10 cellular contexts compared by ENCODE assay signal in genomic region chr13:26325876-26326275, GRCh38.
DNase-seq lines count a peak whose midpoint lies in the region; ATAC-seq, FAIRE-seq and TF ChIP-seq lines count a peak whose summit lies in the region.
"Had no signal": no experiment of that assay in that cellular context is flagged by ENCODE, and none has a peak within 500 bp of the region (broad histone marks: within the 10 kb centered on the region; RNA-seq: fewer than 3 reads in every experiment).

No MANE protein-coding gene starts in this region.

- no peak overlapping the region for H3K9ac ChIP-seq in endothelial cell of umbilical vein (replicated peaks; ENCODE audit: extremely low read depth, insufficient read depth, low read length)

- DNase-seq in GM10266 (ENCODE audit: extremely low spot score): peak; percentile 16
- no peak for DNase-seq in endothelial cell of umbilical vein (ENCODE audit: low read depth, low spot score)
- DNase-seq in osteocyte (ENCODE audit: extremely low spot score, unreplicated experiment): no peak
- DNase-seq in iPS-NIHi11 (ENCODE audit: low spot score): no peak
- no peak for DNase-seq in T-cell
- DNase-seq: SJCRH30 had no signal

- H3K4me1 Mint-ChIP-seq in stimulated activated memory B cell treated with anti-CD40 and anti-IgM and Interleukin-4, amounts not matched to agents 10 μg/mL and 1 μg/mL and 100 μg/mL, for 72 hours: peaks cover 67% of the 10 kb centered on the region
- H3K4me1 Mint-ChIP-seq in osteocyte (ENCODE audit: unreplicated experiment) (peaks cover 22% of the 10 kb centered on the region), T-cell (peaks cover 70 to 76% (median 71%) of the 10 kb centered on the region in 3 donors)

- TF ChIP-seq POLR2A in endothelial cell of umbilical vein (IDR thresholded peaks at IDR 0.05; ENCODE audit: low read depth, low read length): no peak

- H3K27ac Mint-ChIP-seq in stimulated activated memory B cell treated with anti-CD40 and anti-IgM and Interleukin-4, amounts not matched to agents 10 μg/mL and 1 μg/mL and 100 μg/mL, for 72 hours: no peak overlapping the region
- H3K27ac Mint-ChIP-seq in osteocyte (ENCODE audit: unreplicated experiment) (no peak overlapping the region), T-cell (no peak overlapping the region)
- H3K27ac Mint-ChIP-seq: B cell had no signal

- no peaks in the 10 kb centered on the region for H3K9me1 ChIP-seq in endothelial cell of umbilical vein (replicated peaks; ENCODE audit: control insufficient read depth, extremely low read depth, insufficient read depth, low read length)

- no TSS peak for BruUV-seq in endothelial cell of umbilical vein (replicated peaks; lab: Mats Ljungman, UMichigan)

- CTCF ChIA-PET in endothelial cell of umbilical vein (lab: Charles Lee) (no interaction called here), T-cell (lab: Charles Lee) (no interaction called here)

- no peaks in the 10 kb centered on the region for H3K27me3 Mint-ChIP-seq in stimulated activated memory B cell treated with anti-CD40 and anti-IgM and Interleukin-4, amounts not matched to agents 10 μg/mL and 1 μg/mL and 100 μg/mL, for 72 hours
- no peaks in the 10 kb centered on the region for H3K27me3 Mint-ChIP-seq in osteocyte (ENCODE audit: unreplicated experiment)
- no peaks in the 10 kb centered on the region for H3K27me3 Mint-ChIP-seq in T-cell
- H3K27me3 Mint-ChIP-seq: B cell had no signal

- peaks cover 10% of the 10 kb centered on the region for H4K20me1 ChIP-seq in endothelial cell of umbilical vein (replicated peaks; ENCODE audit: control insufficient read depth, extremely low read depth, insufficient read depth, low read length)

- no peak overlapping the region for H3K4me3 Mint-ChIP-seq in stimulated activated memory B cell treated with anti-CD40 and anti-IgM and Interleukin-4, amounts not matched to agents 10 μg/mL and 1 μg/mL and 100 μg/mL, for 72 hours
- H3K4me3 Mint-ChIP-seq in osteocyte (ENCODE audit: unreplicated experiment): no peak overlapping the region
- no peak overlapping the region for H3K4me3 Mint-ChIP-seq in T-cell
- H3K4me3 Mint-ChIP-seq: B cell had no signal

- H3K36me3 Mint-ChIP-seq in stimulated activated memory B cell treated with anti-CD40 and anti-IgM and Interleukin-4, amounts not matched to agents 10 μg/mL and 1 μg/mL and 100 μg/mL, for 72 hours: peaks cover 15% of the 10 kb centered on the region
- H3K36me3 Mint-ChIP-seq in osteocyte (ENCODE audit: unreplicated experiment) (no peaks in the 10 kb centered on the region), T-cell (peaks cover 19% of the 10 kb centered on the region)

- ATAC-seq in GM19468 (IDR thresholded peaks at IDR 0.05; ENCODE audit: extremely low read depth, unreplicated experiment): peak; percentile 66
- peak; percentile 81 for ATAC-seq in HG03097 (IDR thresholded peaks at IDR 0.05; ENCODE audit: low FRiP score, unreplicated experiment)
- ATAC-seq in stimulated activated memory B cell treated with anti-CD40 and anti-IgM and Interleukin-4, amounts not matched to agents 10 μg/mL and 1 μg/mL and 100 μg/mL, for 72 hours: no peak
- ATAC-seq in T-cell (replicated peaks in 1 of 4): no peak

- dilution Hi-C loops in endothelial cell of umbilical vein (cut with MboI; ENCODE audit: extremely low pct_ligation_motif_present, low sequenced_read_pairs): no loop called here

- H3K4me2 ChIP-seq in endothelial cell of umbilical vein (ENCODE audit: insufficient read depth, low read length): no peak overlapping the region

- TF ChIP-seq CTCF in GM10266 (IDR thresholded peaks at IDR 0.05; ENCODE audit: control insufficient read depth, insufficient read depth, low read depth, missing control alignments) (no peak), endothelial cell of umbilical vein (IDR thresholded peaks at IDR 0.05; ENCODE audit: extremely low read depth in 1 of 2, insufficient read depth in 1 of 2, low read depth in 1 of 2, low read length in 2 of 2) (no peak), osteocyte (IDR thresholded peaks at IDR 0.05) (no peak)

- no peak overlapping the region for H3K27ac ChIP-seq in endothelial cell of umbilical vein (ENCODE audit: insufficient read depth, low read depth, low read length)
- H3K27ac ChIP-seq: SJCRH30 had no signal

- no peaks in the 10 kb centered on the region for H3K36me3 ChIP-seq in endothelial cell of umbilical vein (ENCODE audit: control insufficient read depth in 2 of 2, extremely low read depth in 1 of 2, insufficient read depth in 2 of 2, low read length in 2 of 2)
- H3K36me3 ChIP-seq: SJCRH30 had no signal

- no peak overlapping the region for H3K4me3 ChIP-seq in endothelial cell of umbilical vein (replicated peaks in 1 of 3; ENCODE audit: insufficient read depth in 1 of 3, low read depth in 1 of 3, low read length in 3 of 3)
- H3K4me3 ChIP-seq: SJCRH30 had no signal

- no peaks in the 10 kb centered on the region for H3K27me3 ChIP-seq in endothelial cell of umbilical vein (ENCODE audit: control insufficient read depth in 2 of 2, insufficient read depth in 2 of 2, low read length in 2 of 2)
- H3K27me3 ChIP-seq: SJCRH30 had no signal

- no peaks in the 10 kb centered on the region for H3K4me1 ChIP-seq in endothelial cell of umbilical vein (ENCODE audit: control insufficient read depth, extremely low read depth, insufficient read depth, low read length)
- H3K4me1 ChIP-seq: SJCRH30 had no signal

- FAIRE-seq in endothelial cell of umbilical vein (lab: Jason Lieb, UNC): no peak

- no peaks in the 10 kb centered on the region for H3K9me3 ChIP-seq in endothelial cell of umbilical vein (replicated peaks; ENCODE audit: control insufficient read depth, insufficient read depth, low read length)
- H3K9me3 ChIP-seq: SJCRH30 had no signal

- H2AFZ ChIP-seq in endothelial cell of umbilical vein (ENCODE audit: low read depth, low read length): no peak overlapping the region

- intact Hi-C loops in endothelial cell of umbilical vein (cut with micrococcal nuclease): no loop called here

- H3K9me3 Mint-ChIP-seq in stimulated activated memory B cell treated with anti-CD40 and anti-IgM and Interleukin-4, amounts not matched to agents 10 μg/mL and 1 μg/mL and 100 μg/mL, for 72 hours: peaks cover 12% of the 10 kb centered on the region
- H3K9me3 Mint-ChIP-seq in osteocyte (ENCODE audit: unreplicated experiment) (peaks cover 5% of the 10 kb centered on the region), T-cell (peaks cover 0 to 4% (median 0%) of the 10 kb centered on the region in 3 donors)

- H3K79me2 ChIP-seq in endothelial cell of umbilical vein (ENCODE audit: control insufficient read depth, insufficient read depth, low read length): peaks cover 7% of the 10 kb centered on the region

- POLR2A ChIA-PET in endothelial cell of umbilical vein (lab: Charles Lee): no interaction called here
- POLR2A ChIA-PET in T-cell (lab: Charles Lee): no interaction called here

TF ChIP-seq in endothelial cell of umbilical vein, 7 proteins besides CTCF, POLR2A, EP300 and RAD21:
- no peak for TF ChIP-seq POLR2AphosphoS5 (IDR thresholded peaks at IDR 0.05; ENCODE audit: insufficient read depth, low read depth, low read length)
- no peak for TF ChIP-seq GATA2 (IDR thresholded peaks at IDR 0.05; ENCODE audit: insufficient read depth, insufficient read length, low read depth, low read length)
- TF ChIP-seq FOS (IDR thresholded peaks at IDR 0.05; ENCODE audit: borderline replicate concordance, insufficient read depth, low read length): peak; percentile 6

Comparison
In these comparisons a context has a peak if more than half of its experiments do, and no peak if none do; other contexts are left out.
1. ATAC-seq: peak in GM19468 (single experiment) and HG03097 (single experiment); none in stimulated activated memory B cell treated with anti-CD40 and anti-IgM and Interleukin-4, amounts not matched to agents 10 μg/mL and 1 μg/mL and 100 μg/mL, for 72 hours (single experiment) and T-cell (0 of 4).